13 cellular contexts compared by ENCODE assay signal in the genomic region with DNA sequence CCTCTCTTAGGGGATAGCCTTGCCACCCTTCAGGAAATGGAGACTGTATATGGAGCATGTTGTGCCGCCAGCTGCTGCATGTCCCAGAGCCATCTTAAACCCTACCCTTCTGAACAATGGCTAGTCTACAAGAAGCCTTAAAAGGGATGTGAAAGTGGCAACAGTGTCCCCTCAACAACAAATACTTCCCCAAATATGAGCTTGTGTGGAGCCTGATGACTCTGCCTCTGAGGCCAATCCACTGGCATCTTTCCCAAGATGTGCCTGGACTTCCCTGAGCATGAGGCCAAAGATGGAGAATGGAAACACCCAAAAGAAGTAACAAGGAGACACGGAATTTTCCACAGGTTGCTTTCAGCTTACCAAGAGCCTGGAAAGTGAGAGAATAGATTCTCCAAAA. TPM values are rescaled to one million over a fixed set of nuclear protein-coding genes. Genes with fewer than 3 reads are reported as not detected.
DNase-seq lines count a peak whose midpoint lies in the region; ATAC-seq and TF ChIP-seq lines count a peak whose summit lies in the region.
"Had no signal": no experiment of that assay in that cellular context is flagged by ENCODE, and none has a peak within 500 bp of the region (broad histone marks: within the 10 kb centered on the region; RNA-seq: fewer than 3 reads in every experiment).

No MANE protein-coding gene starts in this region.

- ATAC-seq in GM21717 (IDR thresholded peaks at IDR 0.05; ENCODE audit: unreplicated experiment) (peak; percentile 75), PC-3 (no peak)

- H3K79me2 ChIP-seq in PC-3 (ENCODE audit: low read length): no peaks in the 10 kb centered on the region

- no peak for TF ChIP-seq CTCF in PC-3 (conservative IDR thresholded peaks at IDR 0.05; ENCODE audit: low read depth, low read length)

- CTCF ChIA-PET in PC-3 (lab: Charles Lee): no interaction called here

- H3K27ac ChIP-seq in PC-3 (ENCODE audit: low read length): peak overlapping the region; percentile 90
- H3K27ac ChIP-seq: GM23248 had no signal

- no peaks in the 10 kb centered on the region for H4K20me1 ChIP-seq in PC-3 (ENCODE audit: low read length)

- H2AFZ ChIP-seq in PC-3 (ENCODE audit: low read length): no peak overlapping the region
- H2AFZ ChIP-seq: GM23248 had no signal

- H3K27me3 ChIP-seq in PC-3 (ENCODE audit: low read length): no peaks in the 10 kb centered on the region

- no peaks in the 10 kb centered on the region for H3K9me3 ChIP-seq in PC-3 (ENCODE audit: low read length)

- intact Hi-C loops in PC-3 (cut with micrococcal nuclease): no loop called here

- DNase-seq in Daoy (ENCODE audit: low read depth) (peak; percentile 23), PC-3 (peak; percentile 6), medulla oblongata (ENCODE audit: extremely low spot score) (peak; percentile 89), kidney tubule cell (ENCODE audit: low spot score) (no peak), NCI-H82 treated with DMSO at 0.1 percent for 48 hours (lab: John Stamatoyannopoulos, UW; ENCODE audit: unreplicated experiment) (no peak), NCI-H446 (lab: John Stamatoyannopoulos, UW) (no peak)
- no peak for DNase-seq in activated CD4-positive, alpha-beta T cell treated with anti-CD3 and anti-CD28 coated beads for 48 hours
- DNase-seq: activated CD8-positive, alpha-beta memory T cell treated with anti-CD3 and anti-CD28 coated beads for 24 hours; GM23248; kidney; NCI-H1694 treated with DMSO at 0.1 percent for 48 hours had no signal

- no peaks in the 10 kb centered on the region for H3K36me3 ChIP-seq in PC-3 (ENCODE audit: low read depth, low read length)

- no TSS peak for BruUV-seq in PC-3 (replicated peaks; lab: Mats Ljungman, UMichigan)

- H3K4me3 ChIP-seq in PC-3 (ENCODE audit: low read length): no peak overlapping the region
- H3K4me3 ChIP-seq: GM23248 had no signal

- peaks cover 39% of the 10 kb centered on the region for H3K4me1 ChIP-seq in PC-3 (ENCODE audit: insufficient read depth, low read length)

- POLR2A ChIA-PET in PC-3 (lab: Charles Lee; ENCODE audit: unreplicated experiment): no interaction called here

- peak overlapping the region; percentile 38 for H3K4me2 ChIP-seq in PC-3 (ENCODE audit: low read length)

- H3F3A ChIP-seq in PC-3 (ENCODE audit: low read length, unreplicated experiment): no peaks in the 10 kb centered on the region

- no peaks in the 10 kb centered on the region for H3K9me2 ChIP-seq in PC-3 (replicated peaks; ENCODE audit: low read length)

- peak overlapping the region; percentile 39; the same call in 1 of the 2 replicates for H3K9ac ChIP-seq in PC-3 (ENCODE audit: low read length)
- H3K9ac ChIP-seq: GM23248 had no signal

RNA-seq across cellular contexts. Expression of a gene that starts 0.6 kb away (rescaled TPM):
- total RNA-seq in Daoy (2014; rRNA removed; shearing (Covaris generic)): not detected in 2 replicates
- 2.1 and 3.6 TPM in 2 replicates for total RNA-seq in PC-3 (2014; rRNA removed)
- total RNA-seq: chondrocyte, GM23248 had no signal

RNA-seq across cellular contexts. Expression of a gene that starts 18.5 kb away (rescaled TPM):
- not detected in 2 replicates for total RNA-seq in Daoy (2014; rRNA removed; shearing (Covaris generic))
- total RNA-seq in PC-3 (2014; rRNA removed): 0.07 and 0.29 TPM in 2 replicates
- total RNA-seq: chondrocyte, GM23248 had no signal

RNA-seq across cellular contexts. Expression of a gene that starts 50.7 kb away (rescaled TPM):
- not detected in 2 replicates for total RNA-seq in Daoy (2014; rRNA removed; shearing (Covaris generic))
- total RNA-seq in PC-3 (2014; rRNA removed): not detected in 2 replicates
- total RNA-seq: chondrocyte, GM23248 had no signal

RNA-seq across cellular contexts. Expression of a gene that starts 51.6 kb away (rescaled TPM):
- total RNA-seq in Daoy (2014; rRNA removed; shearing (Covaris generic)): not detected in 2 replicates
- not detected in 2 replicates for total RNA-seq in PC-3 (2014; rRNA removed)
- total RNA-seq: chondrocyte, GM23248, kidney had no signal

Comparison
In these comparisons a context has a peak if more than half of its experiments do, and no peak if none do; other contexts are left out.
1. DNase-seq: peak in Daoy (single experiment), PC-3 (single experiment) and medulla oblongata (single experiment); none in kidney tubule cell (single experiment), NCI-H82 treated with DMSO at 0.1 percent for 48 hours (single experiment), NCI-H446 (0 of 2) and activated CD4-positive, alpha-beta T cell treated with anti-CD3 and anti-CD28 coated beads for 48 hours (single experiment).